1 cellular context compared by ENCODE assay signal in the genomic region with DNA sequence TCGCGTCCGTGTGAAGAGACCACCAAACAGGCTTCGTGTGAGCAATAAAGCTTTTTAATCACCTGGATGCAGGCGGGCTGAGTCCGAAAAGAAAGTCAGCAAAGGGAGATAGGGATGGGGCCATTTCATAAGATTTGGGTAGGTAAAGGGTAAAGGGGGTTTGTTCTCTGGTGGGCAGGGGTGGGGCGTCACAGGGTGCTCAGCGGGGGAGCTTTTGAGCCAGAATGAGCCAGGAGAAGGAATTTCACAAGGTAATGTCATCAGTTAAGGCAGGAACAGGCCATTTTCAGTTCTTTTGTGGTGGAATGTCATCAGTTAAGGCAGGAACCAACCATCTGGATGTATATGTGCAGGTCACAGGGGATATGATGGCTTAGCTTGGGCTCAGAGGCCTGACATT. TPM values are rescaled to one million over a fixed set of nuclear protein-coding genes. Genes with fewer than 3 reads are reported as not detected.
"Had no signal": no experiment of that assay in that cellular context is flagged by ENCODE, and none has a peak within 500 bp of the region (broad histone marks: within the 10 kb centered on the region; RNA-seq: fewer than 3 reads in every experiment).

No MANE protein-coding gene starts in this region.

RNA-seq across cellular contexts. Expression of a gene that starts 6.1 kb away (rescaled TPM):
- polyA plus RNA-seq: IgD-negative memory B cell had no signal
